8 cellular contexts compared by ENCODE assay signal in the genomic region with DNA sequence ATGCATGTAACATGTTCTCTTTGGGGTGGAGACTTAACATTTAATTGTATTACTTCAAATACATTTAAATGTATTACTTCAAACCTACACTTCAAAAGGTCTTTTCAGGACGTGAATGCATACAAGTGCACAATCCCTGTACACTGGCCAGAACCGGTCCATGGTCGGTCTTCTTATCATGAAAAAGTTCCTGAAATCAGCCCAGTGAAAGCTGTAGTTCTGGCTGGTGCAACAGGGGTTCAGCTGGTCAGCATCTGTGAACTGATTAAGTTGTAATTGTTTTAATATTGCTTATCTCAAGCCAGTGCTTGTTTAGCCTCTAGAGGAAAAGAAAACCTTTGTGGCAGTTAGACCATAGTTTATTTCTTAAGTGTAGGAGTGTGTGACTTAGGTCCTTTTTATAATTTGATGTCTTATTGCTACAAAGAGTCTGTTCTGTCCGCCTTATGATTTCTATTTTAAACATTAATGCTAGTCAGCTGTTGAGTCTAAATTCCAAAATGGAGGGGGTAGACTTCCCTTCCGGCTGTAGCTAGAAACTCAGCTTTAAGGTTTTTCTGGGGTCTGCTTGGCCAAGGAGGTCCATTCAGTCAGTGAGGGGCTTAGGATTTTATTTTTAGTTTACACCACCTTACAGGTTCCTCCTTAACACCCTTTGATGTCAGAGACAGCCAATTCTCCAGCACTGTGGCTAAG. TPM values are rescaled to one million over a fixed set of nuclear protein-coding genes. Genes with fewer than 3 reads are reported as not detected.
DNase-seq lines count a peak whose midpoint lies in the region; ATAC-seq and TF ChIP-seq lines count a peak whose summit lies in the region.

No MANE protein-coding gene starts in this region.

- 0 out of 2 replicates have a peak overlapping the region, but pooled peaks have one; percentile 3 for H3K27ac ChIP-seq in HUES6 (ENCODE audit: low read depth, low read length)
- peak overlapping the region; percentile 67 for H3K27ac ChIP-seq in cingulate gyrus (ENCODE audit: low read depth, low read length)
- H3K27ac ChIP-seq in naive thymus-derived CD4-positive, alpha-beta T cell (ENCODE audit: low read depth, low read length): no peak overlapping the region

- H3K36me3 ChIP-seq in HUES6 (ENCODE audit: control insufficient read depth, insufficient read depth, low read length): no peaks in the 10 kb centered on the region
- no peaks in the 10 kb centered on the region for H3K36me3 ChIP-seq in naive thymus-derived CD4-positive, alpha-beta T cell (ENCODE audit: control insufficient read depth in 2 of 3, insufficient read depth in 3 of 3, low read length in 3 of 3)

- POLR2A ChIA-PET in naive thymus-derived CD4-positive, alpha-beta T cell (lab: Charles Lee): no interaction called here

- H3K4me3 Mint-ChIP-seq in naive thymus-derived CD4-positive, alpha-beta T cell: peak overlapping the region in 9 of 10 donors; percentile 26 to 90 (median 75)

- intact Hi-C loops in naive thymus-derived CD4-positive, alpha-beta T cell (cut with micrococcal nuclease): no loop called here

- H3K36me3 Mint-ChIP-seq in naive thymus-derived CD4-positive, alpha-beta T cell: peaks cover 0 to 10% (median 0%) of the 10 kb centered on the region in 5 donors

- peak overlapping the region; percentile 82 for H3K4me3 ChIP-seq in AG09309 (ENCODE audit: control insufficient read depth, low read depth, low read length)
- H3K4me3 ChIP-seq in HUES6 (ENCODE audit: low read depth, low read length): peak overlapping the region; percentile 94
- H3K4me3 ChIP-seq in naive thymus-derived CD4-positive, alpha-beta T cell (ENCODE audit: low read length): no peak overlapping the region

- H3K27ac Mint-ChIP-seq in naive thymus-derived CD4-positive, alpha-beta T cell: no peak overlapping the region

- H3K27me3 Mint-ChIP-seq in naive thymus-derived CD4-positive, alpha-beta T cell: peaks cover 49 to 61% (median 52%) of the 10 kb centered on the region in 5 donors

- peak overlapping the region; percentile 83 for H3K9ac ChIP-seq in HUES6 (ENCODE audit: low read length)

- in situ Hi-C loops in ACHN (cut with HindIII; ENCODE audit: low pct_ligation_motif_present, low pct_unique_long_range_greater_than_20kb, low sequenced_read_pairs): no loop called here

- H3K9me3 ChIP-seq in HUES6 (ENCODE audit: control insufficient read depth, insufficient read depth, low read depth, low read length): no peaks in the 10 kb centered on the region
- H3K9me3 ChIP-seq in naive thymus-derived CD4-positive, alpha-beta T cell (ENCODE audit: control insufficient read depth in 2 of 3, low read length in 3 of 3): no peaks in the 10 kb centered on the region

- CTCF ChIA-PET in naive thymus-derived CD4-positive, alpha-beta T cell (lab: Charles Lee): no interaction called here

- ATAC-seq in naive thymus-derived CD4-positive, alpha-beta T cell: no peak

- peaks cover 21% of the 10 kb centered on the region for H3K27me3 ChIP-seq in HUES6 (ENCODE audit: control insufficient read depth, insufficient read depth, low read length)
- H3K27me3 ChIP-seq in naive thymus-derived CD4-positive, alpha-beta T cell (ENCODE audit: control insufficient read depth in 2 of 2, insufficient read depth in 2 of 2, low read length in 2 of 2): no peaks in the 10 kb centered on the region

- H3K4me1 Mint-ChIP-seq in naive thymus-derived CD4-positive, alpha-beta T cell: peaks cover 0 to 25% (median 12%) of the 10 kb centered on the region in 7 donors

- peaks cover 0 to 1% (median 0%) of the 10 kb centered on the region in 11 donors for H3K9me3 Mint-ChIP-seq in naive thymus-derived CD4-positive, alpha-beta T cell

- DNase-seq in AG09309 (ENCODE audit: low read depth): no peak
- no peak for DNase-seq in naive thymus-derived CD4-positive, alpha-beta T cell
- no peak for DNase-seq in iPS-NIHi7 (ENCODE audit: extremely low spot score)
- no peak for DNase-seq in ACHN
- no peak for DNase-seq in NCI-H2196 treated with DMSO at 0.1 percent for 48 hours (lab: John Stamatoyannopoulos, UW; ENCODE audit: unreplicated experiment)
- DNase-seq in NCI-H2227 (lab: John Stamatoyannopoulos, UW; ENCODE audit: unreplicated experiment): no peak

- peaks cover 21% of the 10 kb centered on the region for H3K4me1 ChIP-seq in HUES6 (ENCODE audit: control insufficient read depth, insufficient read depth, low read length)
- H3K4me1 ChIP-seq in naive thymus-derived CD4-positive, alpha-beta T cell (ENCODE audit: control insufficient read depth in 2 of 2, insufficient read depth in 2 of 2, low read length in 2 of 2): no peaks in the 10 kb centered on the region

- no peak for TF ChIP-seq CTCF in AG09309 (IDR thresholded peaks at IDR 0.05; ENCODE audit: control insufficient read depth, insufficient read depth, low read depth, low read length, missing control alignments)

RNA-seq across cellular contexts. Expression of gene CYBRD1, which starts 0.8 kb away (rescaled TPM):
- 10 to 100 TPM in 1 of 5 experiments, 1 to 10 TPM in 2, under 1 TPM in 2; 0.46 to 11.1 (median 1.8) TPM for total RNA-seq in naive thymus-derived CD4-positive, alpha-beta T cell
- under 1 TPM in 1 of 2 donors, not detected in 1; 0.12 TPM for polyA plus RNA-seq in naive thymus-derived CD4-positive, alpha-beta T cell
